Comparison of ENCODE assay signal across 32 cellular contexts in the genomic region with DNA sequence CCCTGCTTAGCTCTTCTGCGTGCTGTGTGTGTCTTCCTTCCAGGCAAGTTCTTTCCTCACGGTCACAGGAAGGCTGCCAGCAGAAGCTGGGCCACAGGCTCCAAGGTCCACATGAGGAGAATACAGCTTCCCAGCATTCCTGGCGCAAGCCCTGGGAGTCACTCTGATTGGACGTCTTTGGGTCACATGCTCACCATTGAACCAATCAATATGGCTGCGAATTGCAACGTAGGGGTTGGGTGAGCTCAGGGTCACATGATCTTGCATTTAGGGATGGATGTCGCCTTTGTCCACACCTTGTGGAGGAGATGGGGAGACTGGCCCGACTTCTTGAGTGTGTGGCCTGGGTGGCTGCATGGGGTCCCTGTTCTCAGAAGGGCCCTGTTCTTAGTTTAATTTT.
"Had no signal": no experiment of that assay in that cellular context is flagged by ENCODE, and none has a peak within 500 bp of the region (broad histone marks: within the 10 kb centered on the region; RNA-seq: fewer than 3 reads in every experiment).

No MANE protein-coding gene starts in this region.

- H3K36me3 ChIP-seq: ascending aorta, cardiac muscle cell had no signal

- FAIRE-seq: bronchial epithelial cell, TTC549 had no signal

- DNase-seq: activated CD4-positive, alpha-beta memory T cell treated with anti-CD3 and anti-CD28 coated beads, Interleukin-2, amount 10 ng/mL, durations not matched to agents 7 days and 5 days; activated CD4-positive, alpha-beta T cell treated with anti-CD3 and anti-CD28 coated beads for 1 hour; activated CD4-positive, alpha-beta T cell treated with anti-CD3 and anti-CD28 coated beads for 36 hours; activated CD4-positive, alpha-beta T cell treated with anti-CD3 and anti-CD28 coated beads for 48 hours; activated CD4-positive, alpha-beta T cell treated with anti-CD3 and anti-CD28 coated beads, Interleukin-2, amount 10 ng/mL, durations not matched to agents 7 days and 5 days; activated CD4-positive, alpha-beta T cell treated with anti-CD3 and anti-CD28 coated beads, Interleukin-2, amount 50 U/mL, for 48 hours; activated CD4-positive, CD25-positive, alpha-beta regulatory T cell; activated CD8-positive, alpha-beta memory T cell treated with anti-CD3 and anti-CD28 coated beads for 24 hours; activated CD8-positive, alpha-beta memory T cell treated with anti-CD3 and anti-CD28 coated beads, Interleukin-2, amount 10 ng/mL, durations not matched to agents 7 days and 5 days; activated CD8-positive, alpha-beta memory T cell treated with anti-CD3 and anti-CD28 coated beads, Interleukin-2, amount 50 U/mL, for 48 hours; activated CD8-positive, alpha-beta T cell treated with anti-CD3 and anti-CD28 coated beads, Interleukin-2, amount 10 ng/mL, durations not matched to agents 7 days and 5 days; activated effector memory CD4-positive, alpha-beta T cell treated with Interleukin-2 at 50 U/mL for 16 hours; activated gamma-delta T cell; activated naive CD4-positive, alpha-beta T cell treated with anti-CD3 and anti-CD28 coated beads, Interleukin-2, amount 10 ng/mL, durations not matched to agents 7 days and 5 days; activated naive CD4-positive, alpha-beta T cell treated with Interleukin-2 at 50 U/mL for 16 hours; activated naive CD8-positive, alpha-beta T cell treated with anti-CD3 and anti-CD28 coated beads, Interleukin-2, amount 10 ng/mL, durations not matched to agents 7 days and 5 days; activated naive CD8-positive, alpha-beta T cell treated with anti-CD3 and anti-CD28 coated beads, Interleukin-2, amount 50 U/mL, for 24 hours; activated T-cell treated with anti-CD3 and anti-CD28 coated beads, Interleukin-2, amount 50 U/mL, for 24 hours; activated T-cell treated with anti-CD3 and anti-CD28 coated beads, Interleukin-2, amount 50 U/mL, for 48 hours; amygdala; anterior cingulate cortex; caudate nucleus; cerebellar nuclear complex; T-helper 1 cell; T-helper 2 cell; T-helper 9 cell had no signal

- H3K4me3 ChIP-seq: ascending aorta, cardiac muscle cell had no signal

- H3K9me3 ChIP-seq: ascending aorta had no signal

- ATAC-seq: activated CD4-positive, alpha-beta T cell treated with anti-CD3 and anti-CD28 coated beads for 36 hours; activated CD4-positive, CD25-positive, alpha-beta regulatory T cell treated with anti-CD3 and anti-CD28 coated beads, Interleukin-2, amount 50 U/mL, for 24 hours; activated CD8-positive, alpha-beta memory T cell treated with anti-CD3 and anti-CD28 coated beads, Interleukin-2, amount 10 ng/mL, durations not matched to agents 7 days and 5 days; activated CD8-positive, alpha-beta T cell treated with anti-CD3 and anti-CD28 coated beads, Interleukin-2, amount 10 ng/mL, durations not matched to agents 7 days and 5 days; activated naive CD8-positive, alpha-beta T cell treated with anti-CD3 and anti-CD28 coated beads, Interleukin-2, amount 50 U/mL, for 24 hours had no signal

- H3K27me3 ChIP-seq: ascending aorta, cardiac muscle cell had no signal

- H3K4me1 ChIP-seq: ascending aorta had no signal

- H3K27ac ChIP-seq: ascending aorta, cardiac muscle cell, VCaP had no signal
